Comparison of ENCODE assay signal across 1 cellular context in genomic region chr22:36267896-36268485, GRCh38.
TF ChIP-seq lines count a peak whose summit lies in the region.

No MANE protein-coding gene starts in this region.

TF ChIP-seq in HepG2, 621 proteins besides CTCF, POLR2A, EP300 and RAD21:
- TF ChIP-seq ZC3H13 (CRISPR knock-in tag; IDR thresholded peaks at IDR 0.05) (peak; percentile 58; the same call in 1 of the 2 replicates), SNAI1 (CRISPR knock-in tag; IDR thresholded peaks at IDR 0.05; ENCODE audit: borderline replicate concordance) (no peak)
TF ChIP-seq in HepG2: peak in this region for 1.
